ENCODE assay signal across 9 cellular contexts in genomic region chr9:26945591-26945990, GRCh38. TPM values are rescaled to one million over a fixed set of nuclear protein-coding genes. Genes with fewer than 3 reads are reported as not detected.
DNase-seq lines count a peak whose midpoint lies in the region; ATAC-seq and TF ChIP-seq lines count a peak whose summit lies in the region.
"Had no signal": no experiment of that assay in that cellular context is flagged by ENCODE, and none has a peak within 500 bp of the region (broad histone marks: within the 10 kb centered on the region; RNA-seq: fewer than 3 reads in every experiment).

No MANE protein-coding gene starts in this region.

- peaks cover 17% of the 10 kb centered on the region for H3K36me3 Mint-ChIP-seq in CD8-positive, alpha-beta T cell
- H3K36me3 Mint-ChIP-seq in dendritic cell treated with granulocyte-macrophage colony-stimulating factor and Interleukin-4, amounts not matched to agents 40 ng/mL and 50 ng/mL, for 4 days (ENCODE audit: low read depth), result peaks cover 32% of the 10 kb centered on the region
- no peaks in the 10 kb centered on the region for H3K36me3 Mint-ChIP-seq in natural killer cell

- peaks cover 7% of the 10 kb centered on the region for H3K27me3 Mint-ChIP-seq in CD8-positive, alpha-beta T cell (ENCODE audit: low read depth)
- H3K27me3 Mint-ChIP-seq in dendritic cell treated with granulocyte-macrophage colony-stimulating factor and Interleukin-4, amounts not matched to agents 40 ng/mL and 50 ng/mL, for 4 days, result peaks cover 3% of the 10 kb centered on the region
- peaks cover 0 to 7% of the 10 kb centered on the region in 2 donors for H3K27me3 Mint-ChIP-seq in natural killer cell (ENCODE audit: low read depth in 2 of 2)

- H3K4me3 ChIP-seq in CD8-positive, alpha-beta T cell (ENCODE audit: low read depth, low read length), result peak overlapping the region; percentile 88

- no peak for DNase-seq in CD8-positive, alpha-beta T cell
- DNase-seq in M059J (ENCODE audit: low read depth) (peak; percentile 7), natural killer cell (no peak), cerebellar cortex (ENCODE audit: low spot score) (no peak), NCI-H446 treated with DMSO at 0.1 percent for 48 hours (lab: John Stamatoyannopoulos, UW) (no peak)
- DNase-seq in central memory CD4-positive, alpha-beta T cell, result no peak

- intact Hi-C loops in CD8-positive, alpha-beta T cell (cut with DNase I, micrococcal nuclease), result no loop called here
- intact Hi-C loops in dendritic cell treated with granulocyte-macrophage colony-stimulating factor and Interleukin-4, amounts not matched to agents 40 ng/mL and 50 ng/mL, for 4 days (cut with micrococcal nuclease), result no loop called here
- intact Hi-C loops in natural killer cell (cut with micrococcal nuclease), result no loop called here

- peaks cover 59% of the 10 kb centered on the region for H3K4me1 Mint-ChIP-seq in CD8-positive, alpha-beta T cell (ENCODE audit: low read depth)
- H3K4me1 Mint-ChIP-seq in dendritic cell treated with granulocyte-macrophage colony-stimulating factor and Interleukin-4, amounts not matched to agents 40 ng/mL and 50 ng/mL, for 4 days (ENCODE audit: low read depth), result peaks cover 44% of the 10 kb centered on the region
- H3K4me1 Mint-ChIP-seq in natural killer cell, result peaks cover 48 to 55% of the 10 kb centered on the region in 2 donors

- POLR2A ChIA-PET in CD8-positive, alpha-beta T cell (lab: Charles Lee), result no interaction called here

- no peaks in the 10 kb centered on the region for H3K9me3 Mint-ChIP-seq in CD8-positive, alpha-beta T cell
- H3K9me3 Mint-ChIP-seq in dendritic cell treated with granulocyte-macrophage colony-stimulating factor and Interleukin-4, amounts not matched to agents 40 ng/mL and 50 ng/mL, for 4 days, result no peaks in the 10 kb centered on the region
- H3K9me3 Mint-ChIP-seq in natural killer cell, result no peaks in the 10 kb centered on the region

- no peaks in the 10 kb centered on the region for H3K36me3 ChIP-seq in CD8-positive, alpha-beta T cell (ENCODE audit: insufficient read depth, low read length)

- H3K27ac ChIP-seq in CD8-positive, alpha-beta T cell (ENCODE audit: low read depth, low read length), result no peak overlapping the region

- CTCF ChIA-PET in CD8-positive, alpha-beta T cell (lab: Charles Lee), result interaction anchor here (0.6 kb wide), 1 partner anchor 11 kb away, joined by 3 read pairs; the partner anchor contains the start of gene IFT74

- no peak for TF ChIP-seq CTCF in CD8-positive, alpha-beta T cell (IDR thresholded peaks at IDR 0.05)
- no peak for TF ChIP-seq CTCF in natural killer cell (IDR thresholded peaks at IDR 0.05)

- no peaks in the 10 kb centered on the region for H3K9me3 ChIP-seq in CD8-positive, alpha-beta T cell (ENCODE audit: low read length)

- no peaks in the 10 kb centered on the region for H3K27me3 ChIP-seq in CD8-positive, alpha-beta T cell (ENCODE audit: insufficient read depth, low read length)

- peak overlapping the region; percentile 95 for H3K4me3 Mint-ChIP-seq in CD8-positive, alpha-beta T cell
- H3K4me3 Mint-ChIP-seq in dendritic cell treated with granulocyte-macrophage colony-stimulating factor and Interleukin-4, amounts not matched to agents 40 ng/mL and 50 ng/mL, for 4 days, result peak overlapping the region; percentile 73
- H3K4me3 Mint-ChIP-seq in natural killer cell, result peak overlapping the region; percentile 97

- H3K27ac Mint-ChIP-seq in CD8-positive, alpha-beta T cell, result peak overlapping the region; percentile 99
- peak overlapping the region; percentile 95 for H3K27ac Mint-ChIP-seq in dendritic cell treated with granulocyte-macrophage colony-stimulating factor and Interleukin-4, amounts not matched to agents 40 ng/mL and 50 ng/mL, for 4 days
- peak overlapping the region; percentile 99 to 100 for H3K27ac Mint-ChIP-seq in natural killer cell

- peaks cover 48% of the 10 kb centered on the region for H3K4me1 ChIP-seq in CD8-positive, alpha-beta T cell (ENCODE audit: insufficient read depth, low read length)

- ATAC-seq in CD8-positive, alpha-beta T cell, result no peak
- ATAC-seq in natural killer cell, result no peak
- ATAC-seq in HG03139 (IDR thresholded peaks at IDR 0.05; ENCODE audit: unreplicated experiment), result no peak

RNA-seq across cellular contexts. Expression of gene PLAA, which starts 1.5 kb away (rescaled TPM):
- total RNA-seq in CD8-positive, alpha-beta T cell, result 10 to 100 TPM; 38.5 to 40.6 TPM
- total RNA-seq in M059J (2014; rRNA removed; shearing (Covaris generic)), result 48.4 and 52.7 TPM in 2 replicates
- 10 to 100 TPM; 38.1 to 51.2 (median 45.5) TPM for total RNA-seq in natural killer cell

RNA-seq across cellular contexts. Expression of gene IFT74, which starts 10.6 kb away (rescaled TPM):
- total RNA-seq in CD8-positive, alpha-beta T cell, result 1 to 10 TPM; 5.8 to 6.3 TPM
- 17.1 and 17.5 TPM in 2 replicates for total RNA-seq in M059J (2014; rRNA removed; shearing (Covaris generic))
- 1 to 10 TPM; 6.0 to 8.7 (median 7.0) TPM for total RNA-seq in natural killer cell

RNA-seq across cellular contexts. Expression of gene CAAP1, which starts 53.0 kb away (rescaled TPM):
- 10 to 100 TPM; 13.4 to 15.1 TPM for total RNA-seq in CD8-positive, alpha-beta T cell
- total RNA-seq in M059J (2014; rRNA removed; shearing (Covaris generic)), result 19.5 and 32.7 TPM in 2 replicates
- total RNA-seq in natural killer cell, result 10 to 100 TPM; 12.6 to 16.8 (median 15.2) TPM

RNA-seq across cellular contexts. Expression of gene LRRC19, which starts 59.9 kb away (rescaled TPM):
- not detected for total RNA-seq in CD8-positive, alpha-beta T cell
- total RNA-seq in M059J (2014; rRNA removed; shearing (Covaris generic)), result not detected in 2 replicates
- total RNA-seq in natural killer cell, result not detected
- total RNA-seq: mesenteric fat pad had no signal
